Comparison of ENCODE assay signal across 1 cellular context in genomic region chr6:35688605-35689322, GRCh38.
TF ChIP-seq lines count a peak whose summit lies in the region.

Gene FKBP5 (minus strand): TSS chr6:35688915. CDS start chr6:35642824, 46,091 bp downstream.

TF ChIP-seq in HEK293, 187 proteins besides CTCF, POLR2A, EP300 and RAD21 (continued from another document):
- TF ChIP-seq, protein P1, sequence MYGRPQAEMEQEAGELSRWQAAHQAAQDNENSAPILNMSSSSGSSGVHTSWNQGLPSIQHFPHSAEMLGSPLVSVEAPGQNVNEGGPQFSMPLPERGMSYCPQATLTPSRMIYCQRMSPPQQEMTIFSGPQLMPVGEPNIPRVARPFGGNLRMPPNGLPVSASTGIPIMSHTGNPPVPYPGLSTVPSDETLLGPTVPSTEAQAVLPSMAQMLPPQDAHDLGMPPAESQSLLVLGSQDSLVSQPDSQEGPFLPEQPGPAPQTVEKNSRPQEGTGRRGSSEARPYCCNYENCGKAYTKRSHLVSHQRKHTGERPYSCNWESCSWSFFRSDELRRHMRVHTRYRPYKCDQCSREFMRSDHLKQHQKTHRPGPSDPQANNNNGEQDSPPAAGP (tag by site-specific recombination; IDR thresholded peaks at IDR 0.05): no peak
- TF ChIP-seq KLF9 (tag by site-specific recombination; IDR thresholded peaks at IDR 0.05; ENCODE audit: low read depth): peak; percentile 70
- TF ChIP-seq ZNF692 (tag by site-specific recombination; IDR thresholded peaks at IDR 0.05): no peak
- TF ChIP-seq SCRT1 (tag by site-specific recombination; IDR thresholded peaks at IDR 0.05; ENCODE audit: borderline replicate concordance): no peak
- TF ChIP-seq ZNF514 (tag by site-specific recombination; IDR thresholded peaks at IDR 0.05): no peak
- TF ChIP-seq ZNF426 (tag by site-specific recombination; IDR thresholded peaks at IDR 0.05): no peak
- TF ChIP-seq ZNF792 (tag by site-specific recombination; IDR thresholded peaks at IDR 0.05): no peak
- TF ChIP-seq, protein P2, sequence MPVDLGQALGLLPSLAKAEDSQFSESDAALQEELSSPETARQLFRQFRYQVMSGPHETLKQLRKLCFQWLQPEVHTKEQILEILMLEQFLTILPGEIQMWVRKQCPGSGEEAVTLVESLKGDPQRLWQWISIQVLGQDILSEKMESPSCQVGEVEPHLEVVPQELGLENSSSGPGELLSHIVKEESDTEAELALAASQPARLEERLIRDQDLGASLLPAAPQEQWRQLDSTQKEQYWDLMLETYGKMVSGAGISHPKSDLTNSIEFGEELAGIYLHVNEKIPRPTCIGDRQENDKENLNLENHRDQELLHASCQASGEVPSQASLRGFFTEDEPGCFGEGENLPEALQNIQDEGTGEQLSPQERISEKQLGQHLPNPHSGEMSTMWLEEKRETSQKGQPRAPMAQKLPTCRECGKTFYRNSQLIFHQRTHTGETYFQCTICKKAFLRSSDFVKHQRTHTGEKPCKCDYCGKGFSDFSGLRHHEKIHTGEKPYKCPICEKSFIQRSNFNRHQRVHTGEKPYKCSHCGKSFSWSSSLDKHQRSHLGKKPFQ (tag by site-specific recombination; IDR thresholded peaks at IDR 0.05): no peak
- peak; percentile 72 for TF ChIP-seq ZNF335 (tag by site-specific recombination; conservative IDR thresholded peaks at IDR 0.05)
- TF ChIP-seq ZNF174 (tag by site-specific recombination; IDR thresholded peaks at IDR 0.05): no peak
- no peak for TF ChIP-seq ZNF600 (tag by site-specific recombination; IDR thresholded peaks at IDR 0.05)
- no peak for TF ChIP-seq ZNF239 (tag by site-specific recombination; IDR thresholded peaks at IDR 0.05)
- TF ChIP-seq ZNF624 (tag by site-specific recombination; IDR thresholded peaks at IDR 0.05): no peak
- TF ChIP-seq ZNF677 (tag by site-specific recombination; IDR thresholded peaks at IDR 0.05): peak; percentile 10; the same call in 1 of the 2 replicates
- no peak for TF ChIP-seq ZNF214 (tag by site-specific recombination; IDR thresholded peaks at IDR 0.05; ENCODE audit: borderline replicate concordance)
- TF ChIP-seq ZNF16 (tag by site-specific recombination; IDR thresholded peaks at IDR 0.05; ENCODE audit: low read depth): no peak
- TF ChIP-seq ZBTB20 (tag by site-specific recombination; IDR thresholded peaks at IDR 0.05): no peak
- TF ChIP-seq ZNF530 (tag by site-specific recombination; IDR thresholded peaks at IDR 0.05; ENCODE audit: low read depth): no peak
- TF ChIP-seq ZNF121 (tag by site-specific recombination; IDR thresholded peaks at IDR 0.05): no peak
- no peak for TF ChIP-seq ZNF558 (tag by site-specific recombination; IDR thresholded peaks at IDR 0.05)
- no peak for TF ChIP-seq ZNF292 (tag by site-specific recombination; IDR thresholded peaks at IDR 0.05; ENCODE audit: borderline replicate concordance, low read depth)
- no peak for TF ChIP-seq ZNF473 (tag by site-specific recombination; IDR thresholded peaks at IDR 0.05)
- TF ChIP-seq SP3 (tag by site-specific recombination; IDR thresholded peaks at IDR 0.05): peak; percentile 85
- no peak for TF ChIP-seq IKZF3 (tag by site-specific recombination; IDR thresholded peaks at IDR 0.05)
- no peak for TF ChIP-seq ZNF311 (tag by site-specific recombination; IDR thresholded peaks at IDR 0.05; ENCODE audit: borderline replicate concordance)
- TF ChIP-seq ZNF560 (tag by site-specific recombination; IDR thresholded peaks at IDR 0.05; ENCODE audit: borderline replicate concordance): no peak
- TF ChIP-seq PRDM2 (tag by site-specific recombination; IDR thresholded peaks at IDR 0.05; ENCODE audit: borderline replicate concordance): no peak
- no peak for TF ChIP-seq ZNF785 (tag by site-specific recombination; IDR thresholded peaks at IDR 0.05)
- TF ChIP-seq BCL11A (tag by site-specific recombination; IDR thresholded peaks at IDR 0.05; ENCODE audit: low read depth): no peak
- 0 out of 2 replicates have a peak, but pooled peaks have one; percentile 9 for TF ChIP-seq ZNF398 (tag by site-specific recombination; IDR thresholded peaks at IDR 0.05)
- TF ChIP-seq ZBTB11 (tag by site-specific recombination; conservative IDR thresholded peaks at IDR 0.05; ENCODE audit: low read depth): no peak
- no peak for TF ChIP-seq ZSCAN23 (tag by site-specific recombination; IDR thresholded peaks at IDR 0.05)
- TF ChIP-seq PRDM1 (tag by site-specific recombination; IDR thresholded peaks at IDR 0.05): no peak
- TF ChIP-seq KLF10 (tag by site-specific recombination; IDR thresholded peaks at IDR 0.05): 0 out of 2 replicates have a peak, but pooled peaks have one; percentile 11
- TF ChIP-seq ZNF791 (tag by site-specific recombination; IDR thresholded peaks at IDR 0.05): no peak
- TF ChIP-seq WT1 (tag by site-specific recombination; IDR thresholded peaks at IDR 0.05): no peak
- no peak for TF ChIP-seq ZNF248 (tag by site-specific recombination; IDR thresholded peaks at IDR 0.05)
- TF ChIP-seq ZNF704 (tag by site-specific recombination; IDR thresholded peaks at IDR 0.05): no peak
- no peak for TF ChIP-seq HOXD13 (CRISPR knock-in tag; IDR thresholded peaks at IDR 0.05; ENCODE audit: borderline replicate concordance)
- TF ChIP-seq SP7 (tag by site-specific recombination; IDR thresholded peaks at IDR 0.05): peak; percentile 58; the same call in 1 of the 2 replicates
- no peak for TF ChIP-seq ZNF133 (tag by site-specific recombination; IDR thresholded peaks at IDR 0.05)
- no peak for TF ChIP-seq GFI1B (tag by site-specific recombination; IDR thresholded peaks at IDR 0.05)
